In the genomic region with DNA sequence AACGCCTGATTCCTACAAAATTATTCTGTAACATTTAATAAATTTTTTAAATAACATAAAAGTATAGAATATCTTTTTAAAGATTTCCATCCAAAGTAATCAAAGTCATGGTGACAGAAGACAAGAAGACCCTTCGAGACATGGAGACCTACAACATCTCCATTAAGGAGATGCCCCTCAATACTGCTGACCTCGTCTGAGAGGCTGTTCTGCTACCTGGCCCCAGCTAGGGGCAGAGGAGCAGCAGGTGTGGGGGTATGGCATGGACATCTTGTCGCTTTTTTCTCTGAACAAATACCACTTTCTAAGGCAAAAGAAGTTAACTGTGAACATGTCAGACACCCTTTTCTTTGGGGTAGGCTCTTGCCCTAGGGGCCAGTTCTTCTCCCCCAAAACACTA, we compare ENCODE assay signal across 8 cellular contexts.
"Had no signal": no experiment of that assay in that cellular context is flagged by ENCODE, and none has a peak within 500 bp of the region (broad histone marks: within the 10 kb centered on the region; RNA-seq: fewer than 3 reads in every experiment).

No MANE protein-coding gene starts in this region.

- H3K27ac Mint-ChIP-seq: HFFc6, IgD-negative memory B cell had no signal

- H3K4me3 ChIP-seq: GM23248, HAP-1 had no signal

- ATAC-seq: HCT116, HepG2 had no signal

- H3K4me3 Mint-ChIP-seq: HFFc6 had no signal

- H3K9me3 ChIP-seq: HAP-1 had no signal

- H3K27ac ChIP-seq: GM23248, HL-60 had no signal

- H3K36me3 ChIP-seq: HAP-1 had no signal

- H3K9ac ChIP-seq: GM23248 had no signal

- H3K9me3 Mint-ChIP-seq: HFFc6 had no signal

- H3K27me3 Mint-ChIP-seq: IgD-negative memory B cell had no signal

- DNase-seq: GM23248, HFFc6, KBM-7 had no signal
